In the genomic region with DNA sequence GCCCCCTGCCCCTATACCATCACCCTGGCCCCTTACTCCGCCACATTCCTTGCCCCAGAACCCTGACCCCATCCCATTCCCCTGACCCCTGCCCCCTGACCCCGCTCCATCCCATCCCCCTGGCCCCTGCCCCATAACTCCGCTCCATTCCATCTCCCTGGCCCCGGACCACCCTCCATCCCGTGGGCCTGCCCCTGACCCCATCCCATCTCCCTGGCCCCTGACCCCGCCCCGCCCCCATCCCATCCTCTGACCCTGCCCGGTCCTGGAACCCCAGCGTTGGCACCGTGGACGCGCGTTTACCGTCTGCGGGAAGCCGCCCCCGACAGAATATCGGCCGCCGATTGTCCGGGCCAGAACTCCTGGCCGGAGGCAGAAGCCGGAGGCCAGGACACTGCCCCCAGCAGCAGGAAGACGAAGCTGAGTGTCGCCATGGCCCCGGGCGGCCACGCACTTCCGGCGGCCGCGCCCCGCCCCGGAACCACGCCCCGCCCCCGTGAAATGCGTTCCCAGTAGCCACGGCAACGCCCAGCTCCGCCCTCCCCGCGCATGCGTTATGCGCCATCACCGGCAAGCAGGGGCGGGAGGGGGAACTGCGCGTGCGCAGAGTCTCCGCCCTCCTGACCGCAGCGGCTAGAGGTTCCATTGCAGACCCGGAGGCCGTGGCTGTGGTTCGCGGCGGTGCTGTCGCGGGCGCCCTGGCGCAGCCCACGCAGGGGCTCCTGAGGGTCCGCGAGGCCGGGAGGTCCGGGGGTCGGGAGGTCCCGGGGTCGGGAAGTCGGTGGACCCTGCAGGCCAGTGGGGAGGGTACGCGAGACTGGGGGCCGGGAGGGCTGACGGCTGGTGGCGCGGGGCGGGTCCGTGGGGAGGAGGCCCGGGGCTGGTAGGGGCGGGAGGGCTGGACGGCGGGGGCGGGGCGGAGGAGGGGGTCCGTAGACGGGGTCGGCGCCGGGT, we compare ENCODE assay signal across 8 cellular contexts. TPM values are rescaled to one million over a fixed set of nuclear protein-coding genes. Genes with fewer than 3 reads are reported as not detected.
A peak's percentile ranks its signal among the peaks of the same experiment; 100 is the strongest.
DNase-seq lines count a peak whose midpoint lies in the region; ATAC-seq and TF ChIP-seq lines count a peak whose summit lies in the region.

A gene with protein sequence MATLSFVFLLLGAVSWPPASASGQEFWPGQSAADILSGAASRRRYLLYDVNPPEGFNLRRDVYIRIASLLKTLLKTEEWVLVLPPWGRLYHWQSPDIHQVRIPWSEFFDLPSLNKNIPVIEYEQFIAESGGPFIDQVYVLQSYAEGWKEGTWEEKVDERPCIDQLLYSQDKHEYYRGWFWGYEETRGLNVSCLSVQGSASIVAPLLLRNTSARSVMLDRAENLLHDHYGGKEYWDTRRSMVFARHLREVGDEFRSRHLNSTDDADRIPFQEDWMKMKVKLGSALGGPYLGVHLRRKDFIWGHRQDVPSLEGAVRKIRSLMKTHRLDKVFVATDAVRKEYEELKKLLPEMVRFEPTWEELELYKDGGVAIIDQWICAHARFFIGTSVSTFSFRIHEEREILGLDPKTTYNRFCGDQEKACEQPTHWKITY (minus strand): TSS at position 458 of the 954 bp plus-strand sequence. CDS start 24 bp downstream, at position 434.

- H3K4me1 ChIP-seq in lower lobe of right lung = peaks cover 26% of the 10 kb centered on the region

- no peaks in the 10 kb centered on the region for H3K27me3 ChIP-seq in lower lobe of right lung (ENCODE audit: low read depth)

- intact Hi-C loops in lower lobe of right lung (cut with DNase I) = no loop called here

- H3K9me3 ChIP-seq in lower lobe of right lung = no peaks in the 10 kb centered on the region

- H3K27ac ChIP-seq in lower lobe of right lung = peak within 1 kb of the TSS; percentile 82

- peaks cover 31% of the 10 kb centered on the region for H3K36me3 ChIP-seq in lower lobe of right lung

- ATAC-seq in GM21360 (IDR thresholded peaks at IDR 0.05; ENCODE audit: unreplicated experiment) (peak; percentile 55), lower lobe of right lung (peak; percentile 93 to 94)

- DNase-seq in CMK (ENCODE audit: low read depth) = peak; percentile 98
- DNase-seq in HT1080 (ENCODE audit: low read depth) = peak; percentile 88
- peak; percentile 97 for DNase-seq in NK-92 treated with Interleukin-12 subunit alpha and Interleukin-12 subunit beta, amount 100 ng/mL, for 24 hours (lab: John Stamatoyannopoulos, UW)
- peak; percentile 97 to 100 for DNase-seq in activated CD8-positive, alpha-beta memory T cell treated with anti-CD3 and anti-CD28 coated beads for 1 hour (ENCODE audit: extremely low read depth in 1 of 2, low read depth in 1 of 2)
- DNase-seq in ecto neural progenitor cell (ENCODE audit: low spot score) = peak; percentile 100
- peak; percentile 97 for DNase-seq in lower lobe of right lung
- peak; percentile 98 to 100 (median 99) for DNase-seq in stimulated activated CD4-positive, alpha-beta T cell treated with anti-CD3 and anti-CD28 coated beads, TNF-alpha, amount 100 ng/mL, for 1 hour (ENCODE audit: low read depth in 3 of 3, low spot score in 1 of 3)

- peak within 1 kb of the TSS; percentile 67 for H3K4me3 ChIP-seq in lower lobe of right lung

- no peak for TF ChIP-seq CTCF in lower lobe of right lung (IDR thresholded peaks at IDR 0.05)

RNA-seq across cellular contexts. Expression of the gene that starts here (rescaled TPM):
- 19.4 and 36.5 TPM in 2 replicates for total RNA-seq in HT1080 (2014; rRNA removed; shearing (Covaris generic))
- 39.6 and 39.7 TPM in 2 replicates for polyA plus RNA-seq in HT1080 (2015; cell fraction: cytosol; rRNA removed)
- polyA plus RNA-seq in HT1080 (2015; cell fraction: nucleus; rRNA removed) = 152 and 170 TPM in 2 replicates
- 29.1 TPM for total RNA-seq in lower lobe of right lung

Comparison
In these comparisons a context has a peak if more than half of its experiments do, and no peak if none do; other contexts are left out.
1. Peak in every context shown above with its lines: DNase-seq, ATAC-seq, H3K4me3 ChIP-seq and H3K27ac ChIP-seq.